Comparison of ENCODE assay signal across 2 cellular contexts in the genomic region with DNA sequence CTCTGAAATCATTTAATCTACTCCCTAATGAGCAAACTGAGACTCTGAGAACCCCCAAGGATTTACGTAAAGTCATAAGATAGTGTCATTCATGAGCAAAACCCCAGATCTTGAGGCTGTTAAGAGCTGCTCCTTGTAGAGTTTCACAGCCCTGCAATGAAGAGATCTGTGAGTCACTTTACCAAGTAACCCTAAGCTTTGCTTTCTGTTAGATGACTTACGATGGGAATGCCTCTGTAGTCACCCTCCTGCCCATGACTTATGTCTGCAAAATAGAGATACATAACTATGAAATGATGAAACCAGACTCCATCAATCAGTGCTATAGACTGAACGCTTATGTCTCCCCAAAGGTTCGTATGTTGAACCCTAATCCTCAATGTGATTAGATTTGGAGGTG.
TF ChIP-seq lines count a peak whose summit lies in the region.

No MANE protein-coding gene starts in this region.

TF ChIP-seq in HepG2, 621 proteins besides CTCF, POLR2A, EP300 and RAD21:
- TF ChIP-seq ZNF264 (CRISPR knock-in tag; IDR thresholded peaks at IDR 0.05) (0 out of 2 replicates have a peak, but pooled peaks have one; percentile 24), MYNN (CRISPR knock-in tag; IDR thresholded peaks at IDR 0.05; ENCODE audit: low read depth) (no peak), ETV6 (CRISPR knock-in tag; conservative IDR thresholded peaks at IDR 0.05) (no peak), ZNF235 (CRISPR knock-in tag; IDR thresholded peaks at IDR 0.05; ENCODE audit: borderline replicate concordance) (no peak), DMAP1 (CRISPR knock-in tag; IDR thresholded peaks at IDR 0.05) (no peak), ZNF589 (CRISPR knock-in tag; conservative IDR thresholded peaks at IDR 0.05) (no peak), ZNF816 (CRISPR knock-in tag; IDR thresholded peaks at IDR 0.05; ENCODE audit: borderline replicate concordance) (no peak)
- TF ChIP-seq, protein P1, sequence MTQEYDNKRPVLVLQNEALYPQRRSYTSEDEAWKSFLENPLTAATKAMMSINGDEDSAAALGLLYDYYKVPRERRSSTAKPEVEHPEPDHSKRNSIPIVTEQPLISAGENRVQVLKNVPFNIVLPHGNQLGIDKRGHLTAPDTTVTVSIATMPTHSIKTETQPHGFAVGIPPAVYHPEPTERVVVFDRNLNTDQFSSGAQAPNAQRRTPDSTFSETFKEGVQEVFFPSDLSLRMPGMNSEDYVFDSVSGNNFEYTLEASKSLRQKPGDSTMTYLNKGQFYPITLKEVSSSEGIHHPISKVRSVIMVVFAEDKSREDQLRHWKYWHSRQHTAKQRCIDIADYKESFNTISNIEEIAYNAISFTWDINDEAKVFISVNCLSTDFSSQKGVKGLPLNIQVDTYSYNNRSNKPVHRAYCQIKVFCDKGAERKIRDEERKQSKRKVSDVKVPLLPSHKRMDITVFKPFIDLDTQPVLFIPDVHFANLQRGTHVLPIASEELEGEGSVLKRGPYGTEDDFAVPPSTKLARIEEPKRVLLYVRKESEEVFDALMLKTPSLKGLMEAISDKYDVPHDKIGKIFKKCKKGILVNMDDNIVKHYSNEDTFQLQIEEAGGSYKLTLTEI (CRISPR knock-in tag; conservative IDR thresholded peaks at IDR 0.05), result no peak
TF ChIP-seq in HepG2: peak in this region for 1.

TF ChIP-seq in IMR-90, 13 proteins besides CTCF, POLR2A, EP300 and RAD21:
- TF ChIP-seq CHD1 (IDR thresholded peaks at IDR 0.05; ENCODE audit: low read depth, low read length) (no peak), CEBPB (IDR thresholded peaks at IDR 0.05; ENCODE audit: low read depth, low read length) (0 out of 2 replicates have a peak, but pooled peaks have one; percentile 10)
